In the genomic region with DNA sequence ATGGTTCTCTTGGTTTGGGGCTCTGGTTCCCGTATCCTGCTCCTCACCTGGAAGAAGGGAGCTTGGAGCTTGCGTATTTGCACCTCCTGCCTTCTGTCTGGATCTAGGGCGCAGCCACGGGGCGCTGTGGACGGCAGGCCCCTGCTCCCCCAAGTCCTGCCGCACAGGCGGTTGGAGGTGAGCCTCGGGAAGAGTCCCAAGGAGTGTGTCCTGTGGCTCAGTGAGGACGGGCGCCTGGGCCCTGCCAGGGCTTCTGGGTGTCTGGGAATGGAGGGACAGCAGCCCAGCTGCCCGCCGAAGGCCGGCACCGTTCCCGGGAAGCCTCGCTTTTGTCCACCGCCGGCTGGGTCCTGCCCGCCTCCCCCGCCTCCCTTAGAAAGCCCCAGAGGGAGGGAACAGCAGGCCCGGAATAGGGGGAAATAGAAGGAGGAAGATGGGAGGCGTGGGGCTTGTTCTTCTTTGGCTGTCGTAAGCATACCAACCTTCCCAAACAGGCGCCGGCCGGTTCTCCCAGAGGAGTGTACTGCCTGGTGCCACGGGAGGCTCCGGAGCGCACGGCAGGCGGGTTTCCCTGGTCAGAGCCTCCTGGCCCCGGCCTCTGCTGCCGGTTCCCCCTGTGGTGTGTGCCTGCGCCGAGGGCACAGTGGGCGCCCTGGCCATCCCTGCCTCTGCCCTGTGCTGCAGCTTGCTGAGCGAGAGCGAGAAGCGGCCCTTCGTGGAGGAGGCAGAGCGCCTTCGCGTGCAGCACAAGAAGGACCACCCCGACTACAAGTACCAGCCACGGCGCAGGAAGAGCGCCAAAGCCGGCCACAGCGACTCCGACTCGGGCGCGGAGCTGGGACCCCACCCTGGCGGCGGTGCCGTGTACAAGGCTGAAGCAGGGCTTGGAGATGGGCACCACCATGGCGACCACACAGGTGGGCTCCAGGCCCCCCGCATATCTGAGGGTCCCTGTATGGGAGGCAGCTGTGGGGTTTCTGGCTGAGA, we compare ENCODE assay signal across 1 cellular context.
A peak's percentile ranks its signal among the peaks of the same experiment; 100 is the strongest.
TF ChIP-seq lines count a peak whose summit lies in the region.

No MANE protein-coding gene starts in this region.

TF ChIP-seq in HepG2, 621 proteins besides CTCF, POLR2A, EP300 and RAD21:
- TF ChIP-seq, protein P1, sequence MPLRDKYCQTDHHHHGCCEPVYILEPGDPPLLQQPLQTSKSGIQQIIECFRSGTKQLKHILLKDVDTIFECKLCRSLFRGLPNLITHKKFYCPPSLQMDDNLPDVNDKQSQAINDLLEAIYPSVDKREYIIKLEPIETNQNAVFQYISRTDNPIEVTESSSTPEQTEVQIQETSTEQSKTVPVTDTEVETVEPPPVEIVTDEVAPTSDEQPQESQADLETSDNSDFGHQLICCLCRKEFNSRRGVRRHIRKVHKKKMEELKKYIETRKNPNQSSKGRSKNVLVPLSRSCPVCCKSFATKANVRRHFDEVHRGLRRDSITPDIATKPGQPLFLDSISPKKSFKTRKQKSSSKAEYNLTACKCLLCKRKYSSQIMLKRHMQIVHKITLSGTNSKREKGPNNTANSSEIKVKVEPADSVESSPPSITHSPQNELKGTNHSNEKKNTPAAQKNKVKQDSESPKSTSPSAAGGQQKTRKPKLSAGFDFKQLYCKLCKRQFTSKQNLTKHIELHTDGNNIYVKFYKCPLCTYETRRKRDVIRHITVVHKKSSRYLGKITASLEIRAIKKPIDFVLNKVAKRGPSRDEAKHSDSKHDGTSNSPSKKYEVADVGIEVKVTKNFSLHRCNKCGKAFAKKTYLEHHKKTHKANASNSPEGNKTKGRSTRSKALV (CRISPR knock-in tag; IDR thresholded peaks at IDR 0.05) = peak; percentile 81
- TF ChIP-seq EZH2 (conservative IDR thresholded peaks at IDR 0.05; ENCODE audit: low read depth, low read length) (peak; percentile 71), MTF2 (CRISPR knock-in tag; IDR thresholded peaks at IDR 0.05; ENCODE audit: borderline replicate concordance) (peak; percentile 28; the same call in 1 of the 2 replicates), NCOA5 (CRISPR knock-in tag; IDR thresholded peaks at IDR 0.05) (no peak)
